Comparison of ENCODE assay signal across 25 cellular contexts in the genomic region with DNA sequence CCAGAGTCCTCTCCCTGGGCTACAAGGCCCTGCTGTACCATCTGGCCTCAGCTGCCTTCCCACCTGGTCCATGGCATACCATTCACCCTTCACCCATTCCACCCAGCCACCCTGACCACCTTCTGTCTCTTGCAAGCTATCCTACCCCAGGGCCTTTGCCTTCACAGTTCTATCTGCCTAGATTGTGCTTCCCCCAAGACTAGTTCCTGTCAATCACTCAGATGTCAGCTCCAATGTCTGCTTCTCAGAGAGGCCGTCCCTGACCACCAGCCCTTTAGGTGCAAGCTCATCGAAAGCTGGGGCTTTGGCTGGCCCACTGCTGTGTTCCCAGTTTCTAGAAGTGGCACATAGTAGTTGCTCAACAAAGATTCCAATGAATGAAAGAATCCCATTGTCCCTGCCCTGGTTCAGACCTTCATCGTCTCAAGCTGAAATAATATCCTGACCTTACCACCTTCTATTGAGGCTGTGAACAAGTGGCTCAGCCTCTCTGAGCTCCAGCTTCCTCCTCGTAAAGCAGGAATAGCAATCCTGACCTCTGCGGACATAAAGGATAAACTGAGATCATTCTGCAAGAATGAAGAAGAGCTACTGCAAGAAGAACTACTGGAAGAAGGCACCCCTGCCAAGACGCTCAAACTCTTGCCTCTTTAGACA. TPM values are rescaled to one million over a fixed set of nuclear protein-coding genes. Genes with fewer than 3 reads are reported as not detected.
DNase-seq lines count a peak whose midpoint lies in the region; ATAC-seq and TF ChIP-seq lines count a peak whose summit lies in the region.
"Had no signal": no experiment of that assay in that cellular context is flagged by ENCODE, and none has a peak within 500 bp of the region (broad histone marks: within the 10 kb centered on the region; RNA-seq: fewer than 3 reads in every experiment).

No MANE protein-coding gene starts in this region.

- CTCF ChIA-PET in Calu3 (lab: Charles Lee): interaction anchor here (0.5 to 2.9 kb wide), 5 partner anchors 11 to 97 kb away, joined by 3 to 20 read pairs (median 6); a partner anchor contains a TSS
- CTCF ChIA-PET in A673 (lab: Charles Lee): interaction anchor here (1.2 to 1.8 kb wide), 2 partner anchors 29 to 77 kb away, joined by 3 to 8 read pairs; no protein-coding TSS in a partner anchor

- H3K36me3 ChIP-seq in adrenal gland (replicated peaks in 1 of 2) (no peaks in the 10 kb centered on the region), ovary (no peaks in the 10 kb centered on the region), upper lobe of right lung (no peaks in the 10 kb centered on the region), A673 (ENCODE audit: insufficient read depth, low read length, poor library complexity, severe bottlenecking) (no peaks in the 10 kb centered on the region)
- H3K36me3 ChIP-seq: sigmoid colon, thoracic aorta had no signal

- no peaks in the 10 kb centered on the region for H3K9me3 Mint-ChIP-seq in Calu3 (ENCODE audit: low read depth, unreplicated experiment)
- H3K9me3 Mint-ChIP-seq: CD8-positive, alpha-beta memory T cell; stimulated activated memory B cell treated with anti-CD40 and anti-IgM and Interleukin-4, amounts not matched to agents 10 μg/mL and 1 μg/mL and 100 μg/mL, for 72 hours had no signal

- ATAC-seq in upper lobe of right lung (no peak), HG02973 (IDR thresholded peaks at IDR 0.05; ENCODE audit: unreplicated experiment) (no peak)
- ATAC-seq: body of pancreas; stimulated activated memory B cell treated with anti-CD40 and anti-IgM and Interleukin-4, amounts not matched to agents 10 μg/mL and 1 μg/mL and 100 μg/mL, for 72 hours had no signal

- DNase-seq in Calu3 (no peak), adrenal gland (peak in 1 of 7 donors; percentile 7), fibroblast of villous mesenchyme (ENCODE audit: low read depth) (peak; percentile 93), ovary (peak in 1 of 5 donors; percentile 28), upper lobe of right lung (no peak), A673 (ENCODE audit: low spot score) (no peak)
- no peak for DNase-seq in activated CD4-positive, alpha-beta T cell treated with anti-CD3 and anti-CD28 coated beads for 48 hours
- DNase-seq: activated CD4-positive, alpha-beta T cell treated with anti-CD3 and anti-CD28 coated beads for 1 hour; activated CD8-positive, alpha-beta memory T cell treated with anti-CD3 and anti-CD28 coated beads for 24 hours; activated naive CD4-positive, alpha-beta T cell treated with anti-CD3 and anti-CD28 coated beads, Interleukin-2, amount 50 U/mL, for 16 hours; activated T-cell treated with anti-CD3 and anti-CD28 coated beads, Interleukin-2, amount 50 U/mL, for 48 hours; body of pancreas; CD8-positive, alpha-beta memory T cell; DMS79; hippocampal formation; NCI-H1092; NCI-H524; occipital lobe; sigmoid colon had no signal

- TF ChIP-seq EP300 in ovary (IDR thresholded peaks at IDR 0.05): no peak

- POLR2A ChIA-PET in A673 (lab: Charles Lee; ENCODE audit: low non-redundant PET): interaction anchor here (0.6 kb wide), 1 partner anchor 27 kb away, joined by 3 read pairs; no protein-coding TSS in a partner anchor

- H3K4me3 ChIP-seq in adrenal gland (no peak overlapping the region), fibroblast of villous mesenchyme (ENCODE audit: low read depth, low read length) (no peak overlapping the region), ovary (no peak overlapping the region), upper lobe of right lung (no peak overlapping the region), A673 (ENCODE audit: low read depth, low read length, poor library complexity, severe bottlenecking) (no peak overlapping the region)
- H3K4me3 ChIP-seq: body of pancreas, coronary artery, lung, sigmoid colon, thoracic aorta had no signal

- peak overlapping the region; percentile 17 for H3K4me3 Mint-ChIP-seq in Calu3 (ENCODE audit: low read depth, unreplicated experiment)
- H3K4me3 Mint-ChIP-seq: CD8-positive, alpha-beta memory T cell; stimulated activated memory B cell treated with anti-CD40 and anti-IgM and Interleukin-4, amounts not matched to agents 10 μg/mL and 1 μg/mL and 100 μg/mL, for 72 hours had no signal

- H3K27me3 ChIP-seq in adrenal gland (no peaks in the 10 kb centered on the region), ovary (no peaks in the 10 kb centered on the region), upper lobe of right lung (no peaks in the 10 kb centered on the region), A673 (replicated peaks; ENCODE audit: insufficient read depth, low read depth, low read length, poor library complexity) (no peaks in the 10 kb centered on the region)
- H3K27me3 ChIP-seq: body of pancreas, sigmoid colon had no signal

- intact Hi-C loops in Calu3 (cut with micrococcal nuclease; ENCODE audit: unreplicated experiment): no loop called here
- intact Hi-C loops in adrenal gland (cut with DNase I): no loop called here
- intact Hi-C loops in ovary (cut with DNase I): no loop called here
- intact Hi-C loops in upper lobe of right lung (cut with DNase I): no loop called here
- intact Hi-C loops in A673 (cut with micrococcal nuclease; ENCODE audit: unreplicated experiment): no loop called here

- TF ChIP-seq CTCF in Calu3 (IDR thresholded peaks at IDR 0.05; ENCODE audit: unreplicated experiment) (no peak), adrenal gland (IDR thresholded peaks at IDR 0.05) (no peak), fibroblast of villous mesenchyme (IDR thresholded peaks at IDR 0.05; ENCODE audit: insufficient read depth, low read depth, low read length) (no peak), ovary (IDR thresholded peaks at IDR 0.05) (no peak), upper lobe of right lung (IDR thresholded peaks at IDR 0.05) (no peak), A673 (conservative IDR thresholded peaks at IDR 0.05; ENCODE audit: low read depth, low read length) (no peak)

- WGBS in adrenal gland, 4 donors: 74 to 80% (median 76%) methylated on average over 6 of the region's 6 CpGs
- 40 to 43% (median 41%) methylated on average over 6 of the region's 6 CpGs for WGBS in ovary, 3 donors

- H3K27ac Mint-ChIP-seq in Calu3 (ENCODE audit: unreplicated experiment): peak overlapping the region; percentile 70

- no TSS peak for BruUV-seq in Calu3 (replicated peaks; lab: Mats Ljungman, UMichigan)
- BruUV-seq in A673 (replicated peaks; lab: Mats Ljungman, UMichigan): no TSS peak

- H3K27me3 Mint-ChIP-seq in Calu3 (ENCODE audit: unreplicated experiment): no peaks in the 10 kb centered on the region
- H3K27me3 Mint-ChIP-seq: stimulated activated memory B cell treated with anti-CD40 and anti-IgM and Interleukin-4, amounts not matched to agents 10 μg/mL and 1 μg/mL and 100 μg/mL, for 72 hours had no signal

- TF ChIP-seq POLR2A in adrenal gland (IDR thresholded peaks at IDR 0.05) (no peak), ovary (IDR thresholded peaks at IDR 0.05) (no peak)

- H3K9me3 ChIP-seq in adrenal gland (replicated peaks in 1 of 3): no peaks in the 10 kb centered on the region
- no peaks in the 10 kb centered on the region for H3K9me3 ChIP-seq in ovary
- no peaks in the 10 kb centered on the region for H3K9me3 ChIP-seq in upper lobe of right lung
- H3K9me3 ChIP-seq in A673 (ENCODE audit: low read depth, low read length, poor library complexity, severe bottlenecking): no peaks in the 10 kb centered on the region
- H3K9me3 ChIP-seq: body of pancreas, sigmoid colon, thoracic aorta had no signal

- H3K27ac ChIP-seq in adrenal gland (peak overlapping the region in 3 of 5 donors; percentile 79 to 89 (median 81)), ovary (peak overlapping the region; percentile 78 to 85), upper lobe of right lung (no peak overlapping the region), A673 (ENCODE audit: low read depth, low read length, poor library complexity, severe bottlenecking) (no peak overlapping the region)
- H3K27ac ChIP-seq: coronary artery, RWPE1, thoracic aorta had no signal

- H3K36me3 Mint-ChIP-seq in Calu3 (ENCODE audit: insufficient read depth, unreplicated experiment): no peaks in the 10 kb centered on the region
- H3K36me3 Mint-ChIP-seq: CD8-positive, alpha-beta memory T cell; stimulated activated memory B cell treated with anti-CD40 and anti-IgM and Interleukin-4, amounts not matched to agents 10 μg/mL and 1 μg/mL and 100 μg/mL, for 72 hours had no signal

- H3K4me1 ChIP-seq in adrenal gland (replicated peaks in 1 of 2) (peaks cover 8 to 26% of the 10 kb centered on the region in 2 donors), ovary (ENCODE audit: insufficient read depth) (peaks cover 5% of the 10 kb centered on the region), upper lobe of right lung (peaks cover 4% of the 10 kb centered on the region), A673 (ENCODE audit: insufficient read depth, low read length, poor library complexity, severe bottlenecking) (peaks cover 7% of the 10 kb centered on the region)
- H3K4me1 ChIP-seq: body of pancreas, sigmoid colon had no signal

- peaks cover 37% of the 10 kb centered on the region for H3K4me1 Mint-ChIP-seq in Calu3 (ENCODE audit: low read depth, unreplicated experiment)
- H3K4me1 Mint-ChIP-seq: CD8-positive, alpha-beta memory T cell had no signal

RNA-seq across cellular contexts. Expression of a gene that starts 15.8 kb away (rescaled TPM):
- 0.42 and 0.54 TPM in 2 replicates for total RNA-seq in Calu3 (2022)
- total RNA-seq in adrenal gland: 1 to 10 TPM in 2 of 8 donors, under 1 TPM in 5, not detected in 1; 0.17 to 1.3 (median 0.41) TPM
- polyA plus RNA-seq in adrenal gland: 1 to 10 TPM in 2 of 3 donors, under 1 TPM in 1; 0.37 to 3.9 (median 2.8) TPM
- not detected in 2 replicates for total RNA-seq in fibroblast of villous mesenchyme
- total RNA-seq in ovary: 1 to 10 TPM in 6 of 7 donors, under 1 TPM in 1; 0.94 to 8.4 (median 1.7) TPM
- under 1 TPM; 0.53 to 0.67 TPM for polyA plus RNA-seq in ovary
- 0.55 TPM for total RNA-seq in upper lobe of right lung
- total RNA-seq in A673 (2021): 0.71 and 1.2 TPM in 2 replicates

RNA-seq across cellular contexts. Expression of a gene that starts 27.1 kb away (rescaled TPM):
- total RNA-seq in Calu3 (2022): 49.8 and 52.3 TPM in 2 replicates
- 10 to 100 TPM in 7 of 8 donors, 1 to 10 TPM in 1; 9.9 to 32.3 (median 25.4) TPM for total RNA-seq in adrenal gland
- 10 to 100 TPM; 13.3 to 28.9 (median 13.4) TPM for polyA plus RNA-seq in adrenal gland
- 30.0 and 32.0 TPM in 2 replicates for total RNA-seq in fibroblast of villous mesenchyme
- total RNA-seq in ovary: 10 to 100 TPM; 26.8 to 60.0 (median 29.4) TPM
- 10 to 100 TPM; 19.5 to 28.0 TPM for polyA plus RNA-seq in ovary
- total RNA-seq in upper lobe of right lung: 36.4 TPM
- 43.7 and 50.9 TPM in 2 replicates for total RNA-seq in A673 (2021)

RNA-seq across cellular contexts. Expression of a gene that starts 27.4 kb away (rescaled TPM):
- total RNA-seq in Calu3 (2022): 33.5 and 35.5 TPM in 2 replicates
- 10 to 100 TPM; 18.2 to 38.4 (median 26.7) TPM for total RNA-seq in adrenal gland
- 10 to 100 TPM; 15.7 to 23.9 (median 23.3) TPM for polyA plus RNA-seq in adrenal gland
- 19.9 and 21.3 TPM in 2 replicates for total RNA-seq in fibroblast of villous mesenchyme
- 10 to 100 TPM; 27.7 to 58.1 (median 46.7) TPM for total RNA-seq in ovary
- polyA plus RNA-seq in ovary: 10 to 100 TPM; 20.8 to 32.6 TPM
- total RNA-seq in upper lobe of right lung: 26.5 TPM
- total RNA-seq in A673 (2021): 44.0 and 48.2 TPM in 2 replicates

Comparison
In these comparisons a context has a peak if more than half of its experiments do, and no peak if none do; other contexts are left out.
1. H3K27ac ChIP-seq: peak in adrenal gland (3 of 5) and ovary (2 of 2); none in upper lobe of right lung (single experiment) and A673 (single experiment).